2 cellular contexts compared by ENCODE assay signal in genomic region chr17:47252766-47253512, GRCh38.
TF ChIP-seq lines count a peak whose summit lies in the region.

No MANE protein-coding gene starts in this region.

TF ChIP-seq in SK-N-SH, 30 proteins besides CTCF, POLR2A, EP300 and RAD21 (continued from another document):
- TF ChIP-seq REST (IDR thresholded peaks at IDR 0.05; ENCODE audit: low read depth, low read length) (no peak), MXI1 (IDR thresholded peaks at IDR 0.05; ENCODE audit: low read depth, low read length) (no peak), JUND (IDR thresholded peaks at IDR 0.05) (no peak), EZH2phosphoT487 (IDR thresholded peaks at IDR 0.05; ENCODE audit: borderline replicate concordance, low read depth) (no peak), FOXM1 (IDR thresholded peaks at IDR 0.05; ENCODE audit: low read depth) (no peak), MAX (IDR thresholded peaks at IDR 0.05; ENCODE audit: low read depth) (no peak), ELF1 (IDR thresholded peaks at IDR 0.05) (no peak), GATA2 (CRISPR knock-in tag; IDR thresholded peaks at IDR 0.05) (no peak), RXRA (IDR thresholded peaks at IDR 0.05; ENCODE audit: borderline replicate concordance, low read depth) (no peak), ZBTB33 (IDR thresholded peaks at IDR 0.05; ENCODE audit: borderline replicate concordance, low read depth) (no peak), IRF3 (IDR thresholded peaks at IDR 0.05; ENCODE audit: low read depth, low read length) (no peak), NFIC (IDR thresholded peaks at IDR 0.05; ENCODE audit: borderline replicate concordance) (no peak), TEAD4 (IDR thresholded peaks at IDR 0.05; ENCODE audit: borderline replicate concordance, insufficient read depth) (no peak), USF2 (IDR thresholded peaks at IDR 0.05; ENCODE audit: borderline replicate concordance, low read depth, low read length) (no peak), SIN3A (IDR thresholded peaks at IDR 0.05; ENCODE audit: borderline replicate concordance, low read depth, low read length) (no peak), USF1 (IDR thresholded peaks at IDR 0.05; ENCODE audit: borderline replicate concordance, low read depth) (no peak)

TF ChIP-seq in SK-N-SH treated with all-trans-retinoic acid at 6 μM for 48 hours, 23 proteins besides CTCF, POLR2A, EP300 and RAD21 (continued from another document):
- TF ChIP-seq CREB5 (CRISPR knock-in tag; IDR thresholded peaks at IDR 0.05; ENCODE audit: low read depth) (no peak), POU6F1 (CRISPR knock-in tag; IDR thresholded peaks at IDR 0.05; ENCODE audit: borderline replicate concordance, low read depth) (no peak), TCF4 (CRISPR knock-in tag; IDR thresholded peaks at IDR 0.05; ENCODE audit: borderline replicate concordance) (no peak), GLIS3 (CRISPR knock-in tag; IDR thresholded peaks at IDR 0.05) (no peak), PPARA (CRISPR knock-in tag; IDR thresholded peaks at IDR 0.05; ENCODE audit: borderline replicate concordance) (no peak), OSR1 (CRISPR knock-in tag; IDR thresholded peaks at IDR 0.05) (no peak), SNAI2 (CRISPR knock-in tag; IDR thresholded peaks at IDR 0.05) (no peak), CSRNP3 (CRISPR knock-in tag; IDR thresholded peaks at IDR 0.05) (no peak), TOX (CRISPR knock-in tag; IDR thresholded peaks at IDR 0.05; ENCODE audit: borderline replicate concordance) (no peak), ARNTL (CRISPR knock-in tag; IDR thresholded peaks at IDR 0.05; ENCODE audit: borderline replicate concordance, low read depth) (no peak), BACH2 (CRISPR knock-in tag; IDR thresholded peaks at IDR 0.05; ENCODE audit: borderline replicate concordance) (no peak), ZNF565 (CRISPR knock-in tag; conservative IDR thresholded peaks at IDR 0.05; ENCODE audit: low read depth) (no peak), ISL1 (CRISPR knock-in tag; IDR thresholded peaks at IDR 0.05) (no peak), ZNF70 (CRISPR knock-in tag; IDR thresholded peaks at IDR 0.05) (no peak)
